In genomic region chr12:124620606-124621295, GRCh38 we compare ENCODE assay signal across 2 cellular contexts.
TF ChIP-seq lines count a peak whose summit lies in the region.

No MANE protein-coding gene starts in this region.

TF ChIP-seq in SK-N-SH treated with all-trans-retinoic acid at 6 μM for 48 hours, 23 proteins besides CTCF, POLR2A, EP300 and RAD21 (continued from another document):
- TF ChIP-seq GLIS3 (CRISPR knock-in tag; IDR thresholded peaks at IDR 0.05) (no peak), CREB5 (CRISPR knock-in tag; IDR thresholded peaks at IDR 0.05; ENCODE audit: low read depth) (no peak), ZNF8 (CRISPR knock-in tag; IDR thresholded peaks at IDR 0.05) (no peak)

TF ChIP-seq in SK-N-SH, 30 proteins besides CTCF, POLR2A, EP300 and RAD21 (continued from another document):
- TF ChIP-seq REST (IDR thresholded peaks at IDR 0.05; ENCODE audit: low read depth, low read length) (no peak), YY1 (IDR thresholded peaks at IDR 0.05; ENCODE audit: low read depth) (no peak), RXRA (IDR thresholded peaks at IDR 0.05; ENCODE audit: borderline replicate concordance, low read depth) (no peak), RFX5 (IDR thresholded peaks at IDR 0.05; ENCODE audit: low read length) (no peak), POLR2AphosphoS5 (IDR thresholded peaks at IDR 0.05; ENCODE audit: low read depth, low read length) (no peak), ELF1 (IDR thresholded peaks at IDR 0.05) (no peak), USF1 (IDR thresholded peaks at IDR 0.05; ENCODE audit: borderline replicate concordance, low read depth) (no peak), MAX (IDR thresholded peaks at IDR 0.05; ENCODE audit: low read depth) (no peak), EZH2phosphoT487 (IDR thresholded peaks at IDR 0.05; ENCODE audit: borderline replicate concordance, low read depth) (no peak), ZBTB33 (IDR thresholded peaks at IDR 0.05; ENCODE audit: borderline replicate concordance, low read depth) (no peak), NRF1 (IDR thresholded peaks at IDR 0.05; ENCODE audit: low read depth, low read length) (no peak), MXI1 (IDR thresholded peaks at IDR 0.05; ENCODE audit: low read depth, low read length) (no peak), IRF3 (IDR thresholded peaks at IDR 0.05; ENCODE audit: low read depth, low read length) (no peak), FOXJ3 (CRISPR knock-in tag; IDR thresholded peaks at IDR 0.05) (no peak), SMC3 (IDR thresholded peaks at IDR 0.05; ENCODE audit: low read depth, low read length) (no peak)
TF ChIP-seq in SK-N-SH: peak in this region for 0.
